ENCODE assay signal across 9 cellular contexts in genomic region chr3:112494448-112494767, GRCh38. TPM values are rescaled to one million over a fixed set of nuclear protein-coding genes. Genes with fewer than 3 reads are reported as not detected.
DNase-seq lines count a peak whose midpoint lies in the region; ATAC-seq and TF ChIP-seq lines count a peak whose summit lies in the region.
"Not testable (repeated sequence)": the region's sequence is repeated elsewhere in the genome, so short reads cannot be mapped to it uniquely, and the experiment has no call there.
"Had no signal": no experiment of that assay in that cellular context is flagged by ENCODE, and none has a peak within 500 bp of the region (broad histone marks: within the 10 kb centered on the region; RNA-seq: fewer than 3 reads in every experiment).

No MANE protein-coding gene starts in this region.

- H3K27me3 ChIP-seq in CD4-positive, alpha-beta memory T cell (ENCODE audit: insufficient read depth, low read length), result not testable (repeated sequence)

- ATAC-seq in activated CD4-positive, alpha-beta T cell treated with anti-CD3 and anti-CD28 coated beads for 36 hours; activated naive CD8-positive, alpha-beta T cell treated with anti-CD3 and anti-CD28 coated beads, Interleukin-2, amount 50 U/mL, for 24 hours: not testable (repeated sequence)

- not testable (repeated sequence) for H3K9me3 ChIP-seq in CD4-positive, alpha-beta memory T cell (ENCODE audit: control insufficient read depth in 1 of 2, low read length in 2 of 2)

- peaks cover 9 to 37% of the 10 kb centered on the region in 2 donors for H3K36me3 Mint-ChIP-seq in CD4-positive, alpha-beta memory T cell
- peaks cover 12% of the 10 kb centered on the region for H3K36me3 Mint-ChIP-seq in IgD-negative memory B cell
- H3K36me3 Mint-ChIP-seq in activated CD4-positive, alpha-beta T cell treated with anti-CD3 and anti-CD28 coated beads for 36 hours (ENCODE audit: low read depth), result peaks cover 49% of the 10 kb centered on the region
- H3K36me3 Mint-ChIP-seq in activated T-cell treated with anti-CD3 and anti-CD28 coated beads, Interleukin-2, amount 50 U/mL, for 24 hours (ENCODE audit: low read depth), result peaks cover 53% of the 10 kb centered on the region
- peaks cover 77% of the 10 kb centered on the region for H3K36me3 Mint-ChIP-seq in activated naive CD4-positive, alpha-beta T cell treated with anti-CD3 and anti-CD28 coated beads for 36 hours (ENCODE audit: low read depth)
- peaks cover 52% of the 10 kb centered on the region for H3K36me3 Mint-ChIP-seq in activated naive CD8-positive, alpha-beta T cell treated with anti-CD3 and anti-CD28 coated beads, Interleukin-2, amount 50 U/mL, for 24 hours (ENCODE audit: low read depth)
- H3K36me3 Mint-ChIP-seq in neural crest cell (ENCODE audit: low read depth), result not testable (repeated sequence)

- not testable (repeated sequence) for H3K9me3 Mint-ChIP-seq in CD4-positive, alpha-beta memory T cell; IgD-negative memory B cell; activated CD4-positive, alpha-beta T cell treated with anti-CD3 and anti-CD28 coated beads for 36 hours (ENCODE audit: low read depth); activated T-cell treated with anti-CD3 and anti-CD28 coated beads, Interleukin-2, amount 50 U/mL, for 24 hours; activated naive CD4-positive, alpha-beta T cell treated with anti-CD3 and anti-CD28 coated beads for 36 hours; activated naive CD8-positive, alpha-beta T cell treated with anti-CD3 and anti-CD28 coated beads, Interleukin-2, amount 50 U/mL, for 24 hours; neural crest cell

- POLR2A ChIA-PET in CD4-positive, alpha-beta memory T cell (lab: Charles Lee; ENCODE audit: partially characterized antibody); activated CD4-positive, alpha-beta T cell treated with anti-CD3 and anti-CD28 coated beads for 36 hours (lab: Charles Lee): not testable (repeated sequence)

- CTCF ChIA-PET in CD4-positive, alpha-beta memory T cell (lab: Charles Lee; ENCODE audit: partially characterized antibody), result interaction anchor here (1.8 kb wide), 1 partner anchor 39 kb away, joined by 4 read pairs; no protein-coding TSS in a partner anchor
- CTCF ChIA-PET in activated CD4-positive, alpha-beta T cell treated with anti-CD3 and anti-CD28 coated beads for 36 hours (lab: Charles Lee), result interaction anchor here (1.2 to 1.4 kb wide), 2 partner anchors 9 to 20 kb away, joined by 4 to 6 read pairs; no protein-coding TSS in a partner anchor
- CTCF ChIA-PET in activated naive CD4-positive, alpha-beta T cell treated with anti-CD3 and anti-CD28 coated beads for 36 hours (lab: Charles Lee), result not testable (repeated sequence)

- not testable (repeated sequence) for TF ChIP-seq CTCF in neural crest cell (conservative IDR thresholded peaks at IDR 0.05)

- H3K4me3 Mint-ChIP-seq in CD4-positive, alpha-beta memory T cell, result peak overlapping the region; percentile 29 to 94 (median 64)
- peak overlapping the region in 3 of 4 donors; percentile 79 to 85 (median 82) for H3K4me3 Mint-ChIP-seq in IgD-negative memory B cell
- H3K4me3 Mint-ChIP-seq in activated CD4-positive, alpha-beta T cell treated with anti-CD3 and anti-CD28 coated beads for 36 hours, result peak overlapping the region; percentile 40
- H3K4me3 Mint-ChIP-seq in activated T-cell treated with anti-CD3 and anti-CD28 coated beads, Interleukin-2, amount 50 U/mL, for 24 hours, result peak overlapping the region; percentile 21
- peak overlapping the region; percentile 100 for H3K4me3 Mint-ChIP-seq in activated naive CD4-positive, alpha-beta T cell treated with anti-CD3 and anti-CD28 coated beads for 36 hours
- peak overlapping the region; percentile 39 for H3K4me3 Mint-ChIP-seq in activated naive CD8-positive, alpha-beta T cell treated with anti-CD3 and anti-CD28 coated beads, Interleukin-2, amount 50 U/mL, for 24 hours
- not testable (repeated sequence) for H3K4me3 Mint-ChIP-seq in neural crest cell

- not testable (repeated sequence) for DNase-seq in CD4-positive, alpha-beta memory T cell; activated CD4-positive, alpha-beta T cell treated with anti-CD3 and anti-CD28 coated beads for 36 hours; activated T-cell treated with anti-CD3 and anti-CD28 coated beads, Interleukin-2, amount 50 U/mL, for 24 hours; activated naive CD4-positive, alpha-beta T cell treated with anti-CD3 and anti-CD28 coated beads for 36 hours; activated naive CD8-positive, alpha-beta T cell treated with anti-CD3 and anti-CD28 coated beads, Interleukin-2, amount 50 U/mL, for 24 hours; neural crest cell (ENCODE audit: low read depth, low spot score)

- H3K36me3 ChIP-seq in CD4-positive, alpha-beta memory T cell (ENCODE audit: insufficient read depth, low read length), result not testable (repeated sequence)

- not testable (repeated sequence) for H3K27ac ChIP-seq in CD4-positive, alpha-beta memory T cell (ENCODE audit: low read depth, low read length)

- H3K4me3 ChIP-seq in CD4-positive, alpha-beta memory T cell (ENCODE audit: low read length in 2 of 2), result not testable (repeated sequence)

- H3K4me1 ChIP-seq in CD4-positive, alpha-beta memory T cell (ENCODE audit: insufficient read depth, low read length), result peaks cover 76% of the 10 kb centered on the region

- H3K4me1 Mint-ChIP-seq in CD4-positive, alpha-beta memory T cell, result peaks cover 58 to 96% (median 68%) of the 10 kb centered on the region in 4 donors
- H3K4me1 Mint-ChIP-seq in IgD-negative memory B cell (peaks cover 50 to 61% (median 54%) of the 10 kb centered on the region in 3 donors), neural crest cell (peaks cover 17% of the 10 kb centered on the region)
- peaks cover 67% of the 10 kb centered on the region for H3K4me1 Mint-ChIP-seq in activated CD4-positive, alpha-beta T cell treated with anti-CD3 and anti-CD28 coated beads for 36 hours
- H3K4me1 Mint-ChIP-seq in activated T-cell treated with anti-CD3 and anti-CD28 coated beads, Interleukin-2, amount 50 U/mL, for 24 hours (ENCODE audit: low read depth), result peaks cover 75% of the 10 kb centered on the region
- peaks cover 61% of the 10 kb centered on the region for H3K4me1 Mint-ChIP-seq in activated naive CD4-positive, alpha-beta T cell treated with anti-CD3 and anti-CD28 coated beads for 36 hours (ENCODE audit: low read depth)
- peaks cover 83% of the 10 kb centered on the region for H3K4me1 Mint-ChIP-seq in activated naive CD8-positive, alpha-beta T cell treated with anti-CD3 and anti-CD28 coated beads, Interleukin-2, amount 50 U/mL, for 24 hours

- peak overlapping the region in 5 of 7 donors; percentile 70 to 87 (median 80) for H3K27ac Mint-ChIP-seq in CD4-positive, alpha-beta memory T cell
- H3K27ac Mint-ChIP-seq in IgD-negative memory B cell, result peak overlapping the region; percentile 21 to 88 (median 37)
- peak overlapping the region; percentile 61 for H3K27ac Mint-ChIP-seq in activated CD4-positive, alpha-beta T cell treated with anti-CD3 and anti-CD28 coated beads for 36 hours
- H3K27ac Mint-ChIP-seq in activated T-cell treated with anti-CD3 and anti-CD28 coated beads, Interleukin-2, amount 50 U/mL, for 24 hours, result peak overlapping the region; percentile 93
- H3K27ac Mint-ChIP-seq in activated naive CD4-positive, alpha-beta T cell treated with anti-CD3 and anti-CD28 coated beads for 36 hours, result peak overlapping the region; percentile 100
- peak overlapping the region; percentile 92 for H3K27ac Mint-ChIP-seq in activated naive CD8-positive, alpha-beta T cell treated with anti-CD3 and anti-CD28 coated beads, Interleukin-2, amount 50 U/mL, for 24 hours
- H3K27ac Mint-ChIP-seq in neural crest cell (ENCODE audit: unreplicated experiment), result peak overlapping the region; percentile 62

- intact Hi-C loops in CD4-positive, alpha-beta memory T cell (cut with micrococcal nuclease), result not testable (repeated sequence)
- intact Hi-C loops in activated CD4-positive, alpha-beta T cell treated with anti-CD3 and anti-CD28 coated beads for 36 hours (cut with DNase I, micrococcal nuclease), result loop anchor here in 1 of 2 experiments (10.0 kb wide), 1 partner anchor 900 kb away; the partner anchor contains the start of gene ZBED2
- intact Hi-C loops in activated naive CD4-positive, alpha-beta T cell treated with anti-CD3 and anti-CD28 coated beads for 36 hours (cut with micrococcal nuclease), result loop anchor here (5.0 kb wide), 1 partner anchor 947 kb away; no protein-coding TSS in a partner anchor

- H3K27me3 Mint-ChIP-seq in CD4-positive, alpha-beta memory T cell; IgD-negative memory B cell; activated CD4-positive, alpha-beta T cell treated with anti-CD3 and anti-CD28 coated beads for 36 hours; activated T-cell treated with anti-CD3 and anti-CD28 coated beads, Interleukin-2, amount 50 U/mL, for 24 hours; activated naive CD4-positive, alpha-beta T cell treated with anti-CD3 and anti-CD28 coated beads for 36 hours (ENCODE audit: low read depth); activated naive CD8-positive, alpha-beta T cell treated with anti-CD3 and anti-CD28 coated beads, Interleukin-2, amount 50 U/mL, for 24 hours; neural crest cell (ENCODE audit: low read depth): not testable (repeated sequence)

RNA-seq across cellular contexts. Expression of gene BTLA, which starts 4.9 kb away (rescaled TPM):
- total RNA-seq in CD4-positive, alpha-beta memory T cell, result 10 to 100 TPM; 22.9 to 24.9 TPM
- polyA plus RNA-seq in CD4-positive, alpha-beta memory T cell, result 10 to 100 TPM; 17.5 to 18.6 TPM
- 85.4 TPM for polyA plus RNA-seq in IgD-negative memory B cell
- total RNA-seq in activated CD4-positive, alpha-beta T cell treated with anti-CD3 and anti-CD28 coated beads for 36 hours, result 10 to 100 TPM; 21.0 to 21.7 TPM
- total RNA-seq in activated naive CD4-positive, alpha-beta T cell treated with anti-CD3 and anti-CD28 coated beads for 36 hours, result 10 to 100 TPM; 70.6 to 73.4 TPM
- not detected in 2 replicates for total RNA-seq in neural crest cell
- total RNA-seq: PC-3 had no signal
- polyA plus RNA-seq: AG04450 had no signal

Comparison
In these comparisons a context has a peak if more than half of its experiments do, and no peak if none do; other contexts are left out.
1. H3K27ac Mint-ChIP-seq: peak in every context shown above with its lines; median percentile 100 in activated naive CD4-positive, alpha-beta T cell treated with anti-CD3 and anti-CD28 coated beads for 36 hours; 93 in activated T-cell treated with anti-CD3 and anti-CD28 coated beads, Interleukin-2, amount 50 U/mL, for 24 hours; 92 in activated naive CD8-positive, alpha-beta T cell treated with anti-CD3 and anti-CD28 coated beads, Interleukin-2, amount 50 U/mL, for 24 hours; 80 in CD4-positive, alpha-beta memory T cell; 62 in neural crest cell; 61 in activated CD4-positive, alpha-beta T cell treated with anti-CD3 and anti-CD28 coated beads for 36 hours; 37 in IgD-negative memory B cell.
2. RNA of gene BTLA, which starts 4.9 kb away (total RNA-seq): 70.6 to 73.4 TPM in activated naive CD4-positive, alpha-beta T cell treated with anti-CD3 and anti-CD28 coated beads for 36 hours, 22.9 to 24.9 TPM in CD4-positive, alpha-beta memory T cell and 21.0 to 21.7 TPM in activated CD4-positive, alpha-beta T cell treated with anti-CD3 and anti-CD28 coated beads for 36 hours; not detected in neural crest cell; every median in the first group is over 10 times any median in the second.